Comparison of ENCODE assay signal across 1 cellular context in the genomic region with DNA sequence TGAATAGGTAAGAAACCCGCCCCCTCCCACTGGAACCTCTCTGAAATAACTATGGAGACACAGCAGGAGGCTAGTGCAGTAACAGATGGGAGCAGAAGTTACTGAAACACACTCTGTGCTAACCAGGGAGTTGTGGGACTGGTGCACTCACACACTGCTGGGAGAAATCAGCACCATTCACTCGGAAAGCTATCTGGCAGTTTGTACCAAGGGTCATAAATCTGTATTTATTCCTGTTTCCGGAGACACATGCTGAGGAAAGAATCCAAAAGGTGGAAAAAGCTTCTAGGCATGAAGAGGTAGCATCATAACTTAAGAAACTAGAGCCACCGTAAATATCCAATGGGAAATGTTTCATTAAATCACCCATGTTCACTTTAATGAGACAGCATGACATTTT.
TF ChIP-seq lines count a peak whose summit lies in the region.

No MANE protein-coding gene starts in this region.

TF ChIP-seq in liver, 16 proteins besides CTCF, POLR2A, EP300 and RAD21:
- TF ChIP-seq, protein P1, sequence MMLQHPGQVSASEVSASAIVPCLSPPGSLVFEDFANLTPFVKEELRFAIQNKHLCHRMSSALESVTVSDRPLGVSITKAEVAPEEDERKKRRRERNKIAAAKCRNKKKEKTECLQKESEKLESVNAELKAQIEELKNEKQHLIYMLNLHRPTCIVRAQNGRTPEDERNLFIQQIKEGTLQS (IDR thresholded peaks at IDR 0.05): no peak
- TF ChIP-seq REST (IDR thresholded peaks at IDR 0.05) (peak; percentile 80), FOXA2 (IDR thresholded peaks at IDR 0.05) (no peak), FOXA1 (IDR thresholded peaks at IDR 0.05) (no peak)
- TF ChIP-seq, protein P2, sequence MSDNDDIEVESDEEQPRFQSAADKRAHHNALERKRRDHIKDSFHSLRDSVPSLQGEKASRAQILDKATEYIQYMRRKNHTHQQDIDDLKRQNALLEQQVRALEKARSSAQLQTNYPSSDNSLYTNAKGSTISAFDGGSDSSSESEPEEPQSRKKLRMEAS (IDR thresholded peaks at IDR 0.05): no peak
TF ChIP-seq in liver: peak in this region for 1.
